ENCODE assay signal across 8 cellular contexts in the genomic region with DNA sequence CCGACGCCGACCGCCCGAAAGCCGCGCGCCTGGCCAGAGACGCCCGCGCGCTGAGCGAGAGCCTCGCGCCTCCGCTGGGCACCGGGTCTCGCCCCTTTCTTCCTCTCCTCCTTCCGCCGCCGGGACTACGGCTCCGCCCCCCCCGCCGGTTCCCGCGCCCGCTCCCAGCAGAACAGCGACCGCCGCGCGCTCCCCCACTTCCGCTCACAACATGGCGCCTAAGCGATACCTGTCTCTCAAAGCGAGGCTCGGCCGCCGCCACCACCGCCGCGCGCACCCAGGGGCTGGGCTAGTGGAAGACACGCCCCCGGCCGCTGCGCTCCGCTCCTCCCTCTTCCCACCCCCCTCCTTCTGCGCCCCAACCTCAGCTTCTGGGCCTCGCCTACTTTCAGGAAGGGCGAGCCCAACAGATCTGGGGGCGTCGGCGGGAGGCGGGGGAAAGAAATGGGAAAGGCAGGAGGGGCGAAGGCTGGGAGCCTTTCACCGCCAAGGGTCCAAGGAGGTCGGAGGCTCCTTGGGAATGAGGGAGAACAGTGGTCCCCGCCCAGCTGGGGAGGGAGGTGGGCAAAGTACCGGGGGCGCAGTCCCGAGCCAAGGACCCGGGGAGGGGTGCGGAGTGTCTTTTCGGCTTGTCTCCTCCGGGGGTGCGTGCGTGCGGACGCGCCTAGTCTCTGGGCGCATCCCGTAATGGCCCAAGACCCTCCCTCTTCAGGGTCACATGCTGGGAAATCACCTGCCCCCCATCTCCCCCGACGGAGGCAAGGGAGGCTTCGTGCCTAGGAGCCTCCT. TPM values are rescaled to one million over a fixed set of nuclear protein-coding genes. Genes with fewer than 3 reads are reported as not detected.
DNase-seq lines count a peak whose midpoint lies in the region; ATAC-seq, FAIRE-seq and TF ChIP-seq lines count a peak whose summit lies in the region.

TSS of gene RPS6KA3 (minus strand) at position 100 of the 789 bp plus-strand sequence. CDS start 277 bp downstream, outside the sequence.

- DNase-seq in AG09319 (ENCODE audit: extremely low read depth, low read depth), result peak; percentile 65
- peak; percentile 61 for DNase-seq in NCI-H345 treated with DMSO at 0.1 percent for 48 hours (lab: John Stamatoyannopoulos, UW; ENCODE audit: unreplicated experiment)
- peak; percentile 86 for DNase-seq in activated CD4-positive, CD25-positive, alpha-beta regulatory T cell treated with anti-CD3 and anti-CD28 coated beads, Interleukin-2, amount 50 U/mL, for 72 hours
- DNase-seq in cerebellar nuclear complex (lab: John Stamatoyannopoulos, UW), result peak; percentile 4 to 48
- peak; percentile 97 for DNase-seq in kidney
- peak; percentile 81 to 83 for DNase-seq in stimulated activated CD4-positive, alpha-beta T cell treated with anti-CD3 and anti-CD28 coated beads, Interleukin-15, amount 100 ng/mL, for 1 hour (ENCODE audit: low read depth in 1 of 2, low spot score in 1 of 2)

- intact Hi-C loops in kidney (cut with DNase I), result no loop called here

- no peaks in the 10 kb centered on the region for H3K36me3 ChIP-seq in kidney (ENCODE audit: control insufficient read depth in 1 of 2, insufficient read depth in 2 of 2, low read length in 2 of 2)

- peak within 1 kb of the TSS; percentile 77 to 80 for H3K9ac ChIP-seq in kidney (ENCODE audit: low read length in 2 of 2)

- H3K27ac ChIP-seq in kidney (ENCODE audit: low read depth in 2 of 2, low read length in 2 of 2), result peak within 1 kb of the TSS; percentile 53 to 72

- no peaks in the 10 kb centered on the region for H3K4me1 ChIP-seq in kidney (ENCODE audit: control insufficient read depth in 1 of 2, insufficient read depth in 1 of 2, low read depth in 1 of 2, low read length in 2 of 2)

- peak within 1 kb of the TSS; percentile 67 to 77 for H3K4me3 ChIP-seq in kidney (ENCODE audit: low read length in 2 of 2)

- ATAC-seq in GM19023 (IDR thresholded peaks at IDR 0.05; ENCODE audit: unreplicated experiment) (peak; percentile 81), HG03175 (IDR thresholded peaks at IDR 0.05; ENCODE audit: unreplicated experiment) (peak; percentile 86)

- TF ChIP-seq CTCF in AG09319 (IDR thresholded peaks at IDR 0.05; ENCODE audit: low read depth, low read length) (no peak), kidney (IDR thresholded peaks at IDR 0.05; ENCODE audit: borderline replicate concordance, extremely low read depth, insufficient read depth) (no peak)

- FAIRE-seq in kidney (lab: Jason Lieb, UNC), result no peak

- H3K9me3 ChIP-seq in kidney (ENCODE audit: control insufficient read depth in 1 of 2, low read length in 2 of 2), result no peaks in the 10 kb centered on the region

RNA-seq across cellular contexts. Expression of gene RPS6KA3, which starts in this region (rescaled TPM):
- 42.8 TPM for total RNA-seq in kidney
- 9.9 TPM for polyA plus RNA-seq in kidney (ENCODE audit: insufficient read depth, low read depth, low replicate concordance)

Comparison
In these comparisons a context has a peak if more than half of its experiments do, and no peak if none do; other contexts are left out.
1. Peak in every context shown above with its lines: DNase-seq, ATAC-seq, H3K4me3 ChIP-seq and H3K27ac ChIP-seq.
2. DNase-seq: peak in every context shown above with its lines; median percentile 97 in kidney; 86 in activated CD4-positive, CD25-positive, alpha-beta regulatory T cell treated with anti-CD3 and anti-CD28 coated beads, Interleukin-2, amount 50 U/mL, for 72 hours; 82 in stimulated activated CD4-positive, alpha-beta T cell treated with anti-CD3 and anti-CD28 coated beads, Interleukin-15, amount 100 ng/mL, for 1 hour; 65 in AG09319; 61 in NCI-H345 treated with DMSO at 0.1 percent for 48 hours; 26 in cerebellar nuclear complex.